36 cellular contexts compared by ENCODE assay signal in the genomic region with DNA sequence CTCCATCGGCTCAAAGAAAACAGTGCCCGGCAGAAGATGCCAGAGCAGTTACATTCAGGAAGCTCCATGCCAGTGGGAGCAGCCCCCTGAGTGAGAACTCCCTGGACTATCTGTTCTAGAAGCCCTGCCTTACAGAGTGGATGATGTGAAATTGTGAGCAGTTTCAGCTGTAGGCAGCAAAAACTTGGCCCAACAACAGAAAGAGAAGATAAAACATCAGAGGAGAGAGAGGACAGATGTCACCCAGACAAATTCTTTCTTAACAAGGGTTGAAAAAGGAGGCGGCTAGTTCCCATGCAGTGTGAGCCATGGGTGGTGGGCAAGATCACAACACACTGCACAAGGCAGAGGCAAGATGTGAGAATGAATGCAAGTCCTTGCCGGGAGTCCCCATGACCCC. TPM values are rescaled to one million over a fixed set of nuclear protein-coding genes. Genes with fewer than 3 reads are reported as not detected.
"Had no signal": no experiment of that assay in that cellular context is flagged by ENCODE, and none has a peak within 500 bp of the region (broad histone marks: within the 10 kb centered on the region; RNA-seq: fewer than 3 reads in every experiment).

No MANE protein-coding gene starts in this region.

- H3K27ac ChIP-seq: neural progenitor cell, neutrophil, ovary, parathyroid adenoma, psoas muscle, skin epidermis, spleen, suprapubic skin, testis, tibial artery, transverse colon, upper lobe of right lung, vagina had no signal

- H3K9ac ChIP-seq: neural progenitor cell, parathyroid adenoma had no signal

- H3K36me3 ChIP-seq: neural progenitor cell, neutrophil, ovary, spleen, suprapubic skin, tibial artery, transverse colon, upper lobe of right lung, vagina had no signal

- H3K36me3 Mint-ChIP-seq: naive B cell; naive thymus-derived CD8-positive, alpha-beta T cell; natural killer cell treated with Interleukin-12 subunit alpha and Interleukin-12 subunit beta and Interleukin-15 and Interleukin-18, amount 100 ng/mL, for 72 hours; neural progenitor cell; stimulated activated memory B cell treated with anti-CD40 and anti-IgM and Interleukin-4, amounts not matched to agents 10 μg/mL and 1 μg/mL and 100 μg/mL, for 72 hours; type B pancreatic cell had no signal

- ATAC-seq: naive thymus-derived CD8-positive, alpha-beta T cell; natural killer cell treated with Interleukin-12 subunit alpha and Interleukin-12 subunit beta and Interleukin-15 and Interleukin-18, amount 100 ng/mL, for 72 hours; psoas muscle; right cardiac atrium; sciatic nerve; stimulated activated memory B cell treated with anti-CD40 and anti-IgM and Interleukin-4, amounts not matched to agents 10 μg/mL and 1 μg/mL and 100 μg/mL, for 72 hours; stimulated activated naive CD8-positive, alpha-beta T cell treated with anti-CD3 and anti-CD28 coated beads, Interleukin-15, amount 100 ng/mL, for 72 hours; stimulated activated naive CD8-positive, alpha-beta T cell treated with anti-CD3 and anti-CD28 coated beads, Interleukin-15, Interleukin-2, amounts not matched to agents 100 U/mL and 50 U/mL, for 24 hours; upper lobe of right lung had no signal

- H3K27me3 Mint-ChIP-seq: progenitor cell of endocrine pancreas had no signal

- H3K79me2 ChIP-seq: parathyroid adenoma had no signal

- H3K4me1 ChIP-seq: psoas muscle, testis had no signal

- H3K9me3 Mint-ChIP-seq: naive B cell; naive thymus-derived CD8-positive, alpha-beta T cell; natural killer cell treated with Interleukin-12 subunit alpha and Interleukin-12 subunit beta and Interleukin-15 and Interleukin-18, amount 100 ng/mL, for 72 hours; stimulated activated memory B cell treated with anti-CD40 and anti-IgM and Interleukin-4, amounts not matched to agents 10 μg/mL and 1 μg/mL and 100 μg/mL, for 72 hours; stimulated activated naive CD8-positive, alpha-beta T cell treated with anti-CD3 and anti-CD28 coated beads, Interleukin-15, amount 100 ng/mL, for 72 hours; type B pancreatic cell had no signal

- H3K27me3 ChIP-seq: neural progenitor cell, neutrophil, ovary, testis, transverse colon, upper lobe of right lung, vagina had no signal

- H3K9me3 ChIP-seq: neutrophil, ovary, psoas muscle, spleen, suprapubic skin, testis, tibial artery, transverse colon, upper lobe of right lung, vagina had no signal

- H3K4me2 ChIP-seq: neural progenitor cell, smooth muscle cell had no signal

- DNase-seq: naive B cell; naive thymus-derived CD8-positive, alpha-beta T cell; nucleus accumbens; ovary; psoas muscle; right cardiac atrium; spleen; stimulated activated CD4-positive, alpha-beta T cell treated with anti-CD3 and anti-CD28 coated beads, Interleukin-12 subunit alpha, Interleukin-12 subunit beta, amount 100 ng/mL, for 4 hours; stimulated activated CD4-positive, alpha-beta T cell treated with anti-CD3 and anti-CD28 coated beads, Interleukin-1b, Interleukin-23, amount 100 ng/mL, for 48 hours; stimulated activated CD4-positive, alpha-beta T cell treated with anti-CD3 and anti-CD28 coated beads, Interleukin-4, amount 100 ng/mL, for 1 hour; stimulated activated CD4-positive, alpha-beta T cell treated with anti-CD3 and anti-CD28 coated beads, Interleukin-4, amount 100 ng/mL, for 4 hours; stimulated activated CD8-positive, alpha-beta memory T cell treated with anti-CD3 and anti-CD28 coated beads, Interleukin-4, amount 100 ng/mL, for 48 hours; stimulated activated naive CD4-positive, alpha-beta T cell; stimulated activated naive CD8-positive, alpha-beta T cell treated with anti-CD3 and anti-CD28 coated beads, Interleukin-15, amount 100 ng/mL, for 72 hours; stimulated activated naive CD8-positive, alpha-beta T cell treated with anti-CD3 and anti-CD28 coated beads, Interleukin-15, Interleukin-2, amounts not matched to agents 100 U/mL and 50 U/mL, for 24 hours; substantia nigra; testis; tibial artery; transverse colon; upper lobe of right lung had no signal

- H2AFZ ChIP-seq: neural progenitor cell, parathyroid adenoma had no signal

- H3K4me3 Mint-ChIP-seq: naive B cell; naive thymus-derived CD8-positive, alpha-beta T cell; natural killer cell treated with Interleukin-12 subunit alpha and Interleukin-12 subunit beta and Interleukin-15 and Interleukin-18, amount 100 ng/mL, for 72 hours; neural progenitor cell; stimulated activated memory B cell treated with anti-CD40 and anti-IgM and Interleukin-4, amounts not matched to agents 10 μg/mL and 1 μg/mL and 100 μg/mL, for 72 hours; stimulated activated naive CD8-positive, alpha-beta T cell treated with anti-CD3 and anti-CD28 coated beads, Interleukin-15, amount 100 ng/mL, for 72 hours; type B pancreatic cell had no signal

- H3K4me3 ChIP-seq: neural progenitor cell, ovary, psoas muscle, skin epidermis, smooth muscle cell, spleen, suprapubic skin, testis, tibial artery, transverse colon, upper lobe of right lung, vagina had no signal

RNA-seq across cellular contexts. Expression of a gene that starts 46.6 kb away (rescaled TPM):
- total RNA-seq: naive thymus-derived CD8-positive, alpha-beta T cell; natural killer cell treated with Interleukin-12 subunit alpha and Interleukin-12 subunit beta and Interleukin-15 and Interleukin-18, amount 100 ng/mL, for 72 hours; omental fat pad; ovary; progenitor cell of endocrine pancreas; renal cortical epithelial cell; right cardiac atrium; sciatic nerve; smooth muscle cell; spleen; suprapubic skin; transverse colon; vagina had no signal
- polyA plus RNA-seq: naive thymus-derived CD8-positive, alpha-beta T cell; neural cell; ovary; right cardiac atrium; smooth muscle cell; urinary bladder had no signal
